Comparison of ENCODE assay signal across 25 cellular contexts in the genomic region with DNA sequence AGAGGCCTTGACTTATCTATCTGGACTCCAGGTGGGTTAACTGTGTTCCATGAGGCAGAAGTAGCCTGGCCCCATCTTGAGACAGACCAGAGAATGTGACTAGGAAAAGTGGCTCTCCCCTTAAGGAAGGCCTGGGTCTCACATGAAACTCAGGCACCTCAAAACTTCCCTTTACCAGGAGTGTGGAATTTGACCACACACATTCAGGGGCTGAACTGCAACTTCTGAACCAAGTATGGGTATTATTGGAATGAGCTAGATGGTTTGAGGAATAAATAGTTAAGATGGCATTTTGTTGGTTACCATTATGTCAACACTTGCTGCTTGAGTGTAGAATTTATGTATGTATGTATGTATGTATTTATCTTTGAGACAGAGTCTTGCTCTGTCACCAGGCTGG. TPM values are rescaled to one million over a fixed set of nuclear protein-coding genes. Genes with fewer than 3 reads are reported as not detected.
A peak's percentile ranks its signal among the peaks of the same experiment; 100 is the strongest.
DNase-seq lines count a peak whose midpoint lies in the region; ATAC-seq, FAIRE-seq and TF ChIP-seq lines count a peak whose summit lies in the region.
"Had no signal": no experiment of that assay in that cellular context is flagged by ENCODE, and none has a peak within 500 bp of the region (broad histone marks: within the 10 kb centered on the region; RNA-seq: fewer than 3 reads in every experiment).

No MANE protein-coding gene starts in this region.

- BruUV-seq in Panc1 (replicated peaks; lab: Mats Ljungman, UMichigan) (no TSS peak), K562 (replicated peaks; lab: Mats Ljungman, UMichigan) (no TSS peak)

- CTCF ChIA-PET in Panc1 (lab: Charles Lee) (no interaction called here), K562 (lab: Yijun Ruan, JAX; ENCODE audit: low intra/inter-chr PET ratio) (no interaction called here)

- peaks cover under 1% of the 10 kb centered on the region for H3K4me1 Mint-ChIP-seq in activated T-cell treated with anti-CD3 and anti-CD28 coated beads, Interleukin-2, amount 50 U/mL, for 72 hours (ENCODE audit: low read depth)

- H3K9me1 ChIP-seq in K562 (ENCODE audit: control insufficient read depth, insufficient read depth, low read length), result no peaks in the 10 kb centered on the region

- H3K36me3 Mint-ChIP-seq in activated T-cell treated with anti-CD3 and anti-CD28 coated beads, Interleukin-2, amount 50 U/mL, for 72 hours (ENCODE audit: insufficient read depth in 2 of 2), result peaks cover 0 to 2% of the 10 kb centered on the region in 2 donors
- H3K36me3 Mint-ChIP-seq: CD8-positive, alpha-beta memory T cell had no signal

- no peak overlapping the region for H3K27ac Mint-ChIP-seq in activated T-cell treated with anti-CD3 and anti-CD28 coated beads, Interleukin-2, amount 50 U/mL, for 72 hours
- H3K27ac Mint-ChIP-seq: CD4-positive, alpha-beta T cell; HFFc6 had no signal

- TF ChIP-seq CTCF in Panc1 (IDR thresholded peaks at IDR 0.05), result no peak
- no peak for TF ChIP-seq CTCF in K562 (IDR thresholded peaks at IDR 0.05 in 2 of 3, conservative IDR thresholded peaks at IDR 0.05 in 1 of 3; ENCODE audit: insufficient read depth in 2 of 3, low read depth in 1 of 3, low read length in 3 of 3)
- no peak for TF ChIP-seq CTCF in prostate gland (IDR thresholded peaks at IDR 0.05)

- H3K4me1 ChIP-seq in Panc1 (ENCODE audit: control insufficient read depth, insufficient read depth, low read length) (peaks cover 18% of the 10 kb centered on the region), K562 (replicated peaks in 1 of 2; ENCODE audit: control insufficient read depth in 2 of 2, insufficient read depth in 2 of 2, low read length in 2 of 2) (peaks cover 3 to 7% of the 10 kb centered on the region in 2 experiments; a peak in 3 of 5 replicates), prostate gland (replicated peaks) (no peaks in the 10 kb centered on the region)
- H3K4me1 ChIP-seq: HAP-1 had no signal

- TF ChIP-seq RAD21 in K562 (CRISPR knock-in tag; conservative IDR thresholded peaks at IDR 0.05 in 1 of 2, IDR thresholded peaks at IDR 0.05 in 1 of 2), result no peak

- FAIRE-seq in K562 (lab: Jason Lieb, UNC) (no peak), GM12891 (lab: Jason Lieb, UNC) (no peak)
- FAIRE-seq: A549, D721Med, GM12878, GM18507, H54 had no signal

- intact Hi-C loops in Panc1 (cut with micrococcal nuclease; ENCODE audit: unreplicated experiment), result no loop called here
- intact Hi-C loops in K562 (cut with micrococcal nuclease), result no loop called here
- intact Hi-C loops in prostate gland (cut with DNase I), result no loop called here

- H3K4me3 Mint-ChIP-seq in activated T-cell treated with anti-CD3 and anti-CD28 coated beads, Interleukin-2, amount 50 U/mL, for 72 hours, result no peak overlapping the region
- H3K4me3 Mint-ChIP-seq: CD4-positive, alpha-beta T cell; CD8-positive, alpha-beta memory T cell; HFFc6 had no signal

- POLR2A ChIA-PET in Panc1 (lab: Charles Lee), result no interaction called here
- POLR2A ChIA-PET in K562 (lab: Yijun Ruan, JAX), result interaction anchor here (0.6 to 1.0 kb wide), 3 partner anchors 11 to 18 kb away, joined by 3 to 7 read pairs (median 3); no protein-coding TSS in a partner anchor

- no peaks in the 10 kb centered on the region for H3K79me2 ChIP-seq in K562 (ENCODE audit: control insufficient read depth, insufficient read depth, low read length)

- H3K9ac ChIP-seq in K562 (ENCODE audit: insufficient read depth in 1 of 2, low read depth in 2 of 2, low read length in 2 of 2), result no peak overlapping the region

- H3K4me2 ChIP-seq in K562 (ENCODE audit: insufficient read depth, low read length), result no peak overlapping the region
- H3K4me2 ChIP-seq: A549 had no signal

- no peak overlapping the region for H3K4me3 ChIP-seq in Panc1 (ENCODE audit: low read depth in 2 of 2, low read length in 2 of 2)
- no peak overlapping the region for H3K4me3 ChIP-seq in K562
- H3K4me3 ChIP-seq in prostate gland, result no peak overlapping the region
- H3K4me3 ChIP-seq: A549, GM12878, HAP-1 had no signal

- no peak for TF ChIP-seq POLR2A in K562 (conservative IDR thresholded peaks at IDR 0.05)
- TF ChIP-seq POLR2A in prostate gland (IDR thresholded peaks at IDR 0.05), result no peak
- TF ChIP-seq POLR2A in GM12891 (IDR thresholded peaks at IDR 0.05; ENCODE audit: low read depth, low read length), result no peak

- H3K36me3 ChIP-seq in Panc1 (ENCODE audit: control insufficient read depth, insufficient read depth, low read length) (no peaks in the 10 kb centered on the region), K562 (ENCODE audit: control insufficient read depth, insufficient read depth, low read length) (no peaks in the 10 kb centered on the region), prostate gland (no peaks in the 10 kb centered on the region)
- H3K36me3 ChIP-seq: HAP-1 had no signal

- ATAC-seq in Panc1 (no peak), K562 (no peak), HG03469 (IDR thresholded peaks at IDR 0.05; ENCODE audit: unreplicated experiment) (no peak)
- ATAC-seq in activated T-cell treated with anti-CD3 and anti-CD28 coated beads, Interleukin-2, amount 50 U/mL, for 72 hours (replicated peaks in 1 of 2), result no peak
- ATAC-seq: A549, GM12878 had no signal

- H4K20me1 ChIP-seq in K562 (replicated peaks; ENCODE audit: control insufficient read depth, insufficient read depth, low read length), result no peaks in the 10 kb centered on the region

- peak; percentile 19 for DNase-seq in activated CD8-positive, alpha-beta memory T cell treated with anti-CD3 and anti-CD28 coated beads for 24 hours
- DNase-seq in activated CD8-positive, alpha-beta memory T cell treated with anti-CD3 and anti-CD28 coated beads, Interleukin-2, amount 50 U/mL, for 4 hours, result no peak
- DNase-seq in Panc1 (ENCODE audit: low read depth, low spot score), result no peak
- DNase-seq in K562 (ENCODE audit: extremely low read depth in 1 of 4, low spot score in 3 of 4), result no peak
- DNase-seq in prostate gland (ENCODE audit: low spot score), result no peak
- no peak for DNase-seq in activated T-cell treated with anti-CD3 and anti-CD28 coated beads, Interleukin-2, amount 50 U/mL, for 72 hours
- no peak for DNase-seq in GM12891 (ENCODE audit: insufficient read length, low spot score)
- DNase-seq: 8988T; ACHN; C1 segment of cervical spinal cord; CD4-positive, alpha-beta T cell; CD8-positive, alpha-beta memory T cell; DMS 273 treated with DMSO at 0.1 percent for 48 hours; DMS79; EL; GDM1; GOT3; HFFc6 had no signal

- peak overlapping the region; percentile 52; the same call in 1 of the 2 replicates for H3K27ac ChIP-seq in Panc1 (ENCODE audit: low read length)
- no peak overlapping the region for H3K27ac ChIP-seq in K562 (ENCODE audit: extremely low read depth, low read depth, low read length)
- peak overlapping the region; percentile 54 to 57 for H3K27ac ChIP-seq in prostate gland

- TF ChIP-seq EP300 in K562 (IDR thresholded peaks at IDR 0.05; ENCODE audit: low read length), result no peak

- peak overlapping the region; percentile 41; the same call in 1 of the 2 replicates for H2AFZ ChIP-seq in K562 (ENCODE audit: low read depth, low read length)

- H3K9me3 ChIP-seq in Panc1 (ENCODE audit: control insufficient read depth, insufficient read depth, low read depth, low read length) (no peaks in the 10 kb centered on the region), K562 (replicated peaks; ENCODE audit: control insufficient read depth, insufficient read depth, low read depth, low read length) (no peaks in the 10 kb centered on the region), prostate gland (no peaks in the 10 kb centered on the region)
- H3K9me3 ChIP-seq: A549, HAP-1 had no signal

- H3K27me3 Mint-ChIP-seq in activated T-cell treated with anti-CD3 and anti-CD28 coated beads, Interleukin-2, amount 50 U/mL, for 72 hours (ENCODE audit: low read depth), result no peaks in the 10 kb centered on the region
- H3K27me3 Mint-ChIP-seq: CD4-positive, alpha-beta T cell had no signal

- H3K27me3 ChIP-seq in Panc1 (ENCODE audit: control insufficient read depth, insufficient read depth, low read length) (no peaks in the 10 kb centered on the region), K562 (ENCODE audit: control insufficient read depth in 2 of 2, insufficient read depth in 2 of 2, low read length in 2 of 2) (no peaks in the 10 kb centered on the region), prostate gland (replicated peaks; ENCODE audit: insufficient read depth) (no peaks in the 10 kb centered on the region)

- peaks cover 4 to 5% of the 10 kb centered on the region in 2 donors for H3K9me3 Mint-ChIP-seq in activated T-cell treated with anti-CD3 and anti-CD28 coated beads, Interleukin-2, amount 50 U/mL, for 72 hours
- H3K9me3 Mint-ChIP-seq: CD8-positive, alpha-beta memory T cell had no signal

- in situ Hi-C loops in Panc1 (cut with HindIII; ENCODE audit: low pct_unique_long_range_greater_than_20kb, low sequenced_read_pairs) (no loop called here), K562 (cut with MboI) (loop anchor here (5.0 kb wide), 1 partner anchor 48 kb away; no protein-coding TSS in a partner anchor)

TF ChIP-seq in K562, 482 proteins besides CTCF, POLR2A, EP300 and RAD21 (continues in another document):
- TF ChIP-seq ZNF431 (CRISPR knock-in tag; IDR thresholded peaks at IDR 0.05), result no peak
- TF ChIP-seq CAMTA2 (CRISPR knock-in tag; conservative IDR thresholded peaks at IDR 0.05), result no peak

TF ChIP-seq in GM12891, 5 proteins besides CTCF, POLR2A, EP300 and RAD21 (continues in another document):
- TF ChIP-seq POU2F2 (IDR thresholded peaks at IDR 0.05; ENCODE audit: low read depth, low read length) (no peak), POLR2AphosphoS5 (IDR thresholded peaks at IDR 0.05; ENCODE audit: low read depth, low read length) (no peak)

RNA-seq across cellular contexts. Expression of a gene that starts 41.5 kb away (rescaled TPM):
- total RNA-seq in Panc1 (2021; ENCODE audit: unreplicated experiment) (217 TPM), K562 (2014; rRNA removed) (2.8 and 5.9 TPM in 2 replicates), K562 (2014; rRNA removed; fragmentation: Illumina TruSeq; extraction: Trizol) (1.6 TPM in 2 replicates), K562 (2015; rRNA removed; fragmentation: Illumina TruSeq; extraction: Trizol) (2.4 and 3.4 TPM in 2 replicates), K562 (2021) (6.7 and 6.8 TPM in 2 replicates), prostate gland (10 to 100 TPM; 18.4 to 31.5 TPM)
- polyA plus RNA-seq in Panc1 (2012; ENCODE audit: insufficient read length), result 109 TPM
- total RNA-seq in K562 (2011; cell fraction: chromatin; rRNA removed; ENCODE audit: low replicate concordance), result 11.8 and 30.8 TPM in 2 replicates
- total RNA-seq in K562 (2011; cell fraction: nucleolus; rRNA removed), result 17.2 and 24.8 TPM in 2 replicates
- total RNA-seq in K562 (2011; cell fraction: nucleoplasm; rRNA removed), result 16.3 and 18.2 TPM in 2 replicates
- polyA plus RNA-seq in K562 (2011; rRNA removed) (6.9 and 11.8 TPM in 2 replicates), K562 (2014; fragmentation: Illumina TruSeq; extraction: Trizol) (3.8 and 4.8 TPM in 2 replicates), K562 (2014; fragmentation: Nextera tagmentation; extraction: Ambion mirVana) (under 1 TPM; 0.18 to 0.23 TPM), K562 (2014; rRNA removed) (2.7 and 4.3 TPM in 2 replicates)
- 4.6 and 12.6 TPM in 2 replicates for polyA plus RNA-seq in K562 (2011; cell fraction: cytosol; rRNA removed)
- polyA plus RNA-seq in K562 (2011; cell fraction: nucleus; rRNA removed), result 12.5 and 39.9 TPM in 2 replicates
- 4.7 and 8.6 TPM in 2 replicates for polyA plus RNA-seq in K562 (2012)
- polyA minus RNA-seq in K562 (2011; rRNA and poly(A)+ RNA removed), result 3.9 and 8.8 TPM in 2 replicates
- polyA minus RNA-seq in K562 (2011; cell fraction: cytosol; rRNA and poly(A)+ RNA removed), result 8.5 and 11.6 TPM in 2 replicates
- 5.1 and 13.7 TPM in 2 replicates for polyA minus RNA-seq in K562 (2011; cell fraction: nucleus; rRNA and poly(A)+ RNA removed)
- 10 to 100 TPM; 46.3 to 83.0 TPM for total RNA-seq in activated T-cell treated with anti-CD3 and anti-CD28 coated beads, Interleukin-2, amount 50 U/mL, for 72 hours
- 4.8 TPM for polyA plus RNA-seq in GM12891 (2012; ENCODE audit: low read depth, missing spikeins)
